ENCODE assay signal across 9 cellular contexts in genomic region chrY:13479828-13480227, GRCh38. TPM values are rescaled to one million over a fixed set of nuclear protein-coding genes. Genes with fewer than 3 reads are reported as not detected.
A peak's percentile ranks its signal among the peaks of the same experiment; 100 is the strongest.
DNase-seq lines count a peak whose midpoint lies in the region; ATAC-seq and TF ChIP-seq lines count a peak whose summit lies in the region.
"Had no signal": no experiment of that assay in that cellular context is flagged by ENCODE, and none has a peak within 500 bp of the region (broad histone marks: within the 10 kb centered on the region; RNA-seq: fewer than 3 reads in every experiment).

UTY (minus strand) TSS chrY:13480033; CDS start chrY:13479665, 368 bp downstream.

- no peaks in the 10 kb centered on the region for H3K9me3 ChIP-seq in testis

- H3K4me3 ChIP-seq in testis, result peak within 1 kb of the TSS; percentile 62 to 81

- no peaks in the 10 kb centered on the region for H3K9me3 Mint-ChIP-seq in activated T-cell treated with anti-CD3 and anti-CD28 coated beads, Interleukin-2, amount 50 U/mL, for 24 hours
- no peaks in the 10 kb centered on the region for H3K9me3 Mint-ChIP-seq in activated naive CD8-positive, alpha-beta T cell treated with anti-CD3 and anti-CD28 coated beads, Interleukin-2, amount 50 U/mL, for 24 hours

- DNase-seq in activated T-cell treated with anti-CD3 and anti-CD28 coated beads for 4 hours (peak; percentile 41), NCI-H446 treated with DMSO at 0.1 percent for 48 hours (lab: John Stamatoyannopoulos, UW) (peak; percentile 27), medulla oblongata (ENCODE audit: extremely low spot score) (peak; percentile 95), testis (peak; percentile 95), COLO829 (ENCODE audit: low spot score) (no peak)
- no peak for DNase-seq in activated T-cell treated with anti-CD3 and anti-CD28 coated beads, Interleukin-2, amount 50 U/mL, for 24 hours
- peak; percentile 65 for DNase-seq in activated naive CD8-positive, alpha-beta T cell treated with anti-CD3 and anti-CD28 coated beads, Interleukin-2, amount 50 U/mL, for 24 hours

- TF ChIP-seq POLR2A in testis (IDR thresholded peaks at IDR 0.05), result peak; percentile 38

- peak within 1 kb of the TSS; percentile 89 to 93 for H3K27ac ChIP-seq in testis
- H3K27ac ChIP-seq: C4-2B had no signal

- 1 to 3% methylated on average over 6 to 18 of the region's 18 CpGs for WGBS in testis, 2 donors

- H3K36me3 Mint-ChIP-seq in activated T-cell treated with anti-CD3 and anti-CD28 coated beads, Interleukin-2, amount 50 U/mL, for 24 hours (ENCODE audit: low read depth), result no peaks in the 10 kb centered on the region
- peaks cover 16% of the 10 kb centered on the region for H3K36me3 Mint-ChIP-seq in activated naive CD8-positive, alpha-beta T cell treated with anti-CD3 and anti-CD28 coated beads, Interleukin-2, amount 50 U/mL, for 24 hours (ENCODE audit: low read depth)

- no peaks in the 10 kb centered on the region for H3K4me1 Mint-ChIP-seq in activated T-cell treated with anti-CD3 and anti-CD28 coated beads, Interleukin-2, amount 50 U/mL, for 24 hours (ENCODE audit: low read depth)
- H3K4me1 Mint-ChIP-seq in activated naive CD8-positive, alpha-beta T cell treated with anti-CD3 and anti-CD28 coated beads, Interleukin-2, amount 50 U/mL, for 24 hours, result peaks cover 29% of the 10 kb centered on the region

- no peak within 1 kb of the TSS for H3K4me3 Mint-ChIP-seq in activated T-cell treated with anti-CD3 and anti-CD28 coated beads, Interleukin-2, amount 50 U/mL, for 24 hours
- peak within 1 kb of the TSS; percentile 83 for H3K4me3 Mint-ChIP-seq in activated naive CD8-positive, alpha-beta T cell treated with anti-CD3 and anti-CD28 coated beads, Interleukin-2, amount 50 U/mL, for 24 hours

- H3K27me3 Mint-ChIP-seq in activated T-cell treated with anti-CD3 and anti-CD28 coated beads, Interleukin-2, amount 50 U/mL, for 24 hours, result no peaks in the 10 kb centered on the region
- no peaks in the 10 kb centered on the region for H3K27me3 Mint-ChIP-seq in activated naive CD8-positive, alpha-beta T cell treated with anti-CD3 and anti-CD28 coated beads, Interleukin-2, amount 50 U/mL, for 24 hours

- TF ChIP-seq CTCF in testis (IDR thresholded peaks at IDR 0.05), result no peak

- no peaks in the 10 kb centered on the region for H3K4me1 ChIP-seq in testis

- intact Hi-C loops in testis (cut with DNase I; ENCODE audit: low total_unique reads), result no loop called here

- H3K27ac Mint-ChIP-seq in activated T-cell treated with anti-CD3 and anti-CD28 coated beads, Interleukin-2, amount 50 U/mL, for 24 hours, result no peak within 1 kb of the TSS
- H3K27ac Mint-ChIP-seq in activated naive CD8-positive, alpha-beta T cell treated with anti-CD3 and anti-CD28 coated beads, Interleukin-2, amount 50 U/mL, for 24 hours, result peak within 1 kb of the TSS; percentile 93

- peak; percentile 91 for ATAC-seq in activated naive CD8-positive, alpha-beta T cell treated with anti-CD3 and anti-CD28 coated beads, Interleukin-2, amount 50 U/mL, for 24 hours
- no peak for ATAC-seq in HG02840 (IDR thresholded peaks at IDR 0.05; ENCODE audit: low FRiP score, unreplicated experiment)

- no peaks in the 10 kb centered on the region for H3K36me3 ChIP-seq in testis (ENCODE audit: low read depth, missing control alignments)

- no peaks in the 10 kb centered on the region for H3K27me3 ChIP-seq in testis

RNA-seq across cellular contexts. Expression of gene UTY, which starts in this region (rescaled TPM):
- total RNA-seq in testis, result 10 to 100 TPM; 55.8 to 58.5 TPM
- 6.7 TPM for polyA plus RNA-seq in testis (ENCODE audit: insufficient read depth, low read depth, low replicate concordance)

Comparison
In these comparisons a context has a peak if more than half of its experiments do, and no peak if none do; other contexts are left out.
1. DNase-seq: peak in activated T-cell treated with anti-CD3 and anti-CD28 coated beads for 4 hours (single experiment), NCI-H446 treated with DMSO at 0.1 percent for 48 hours (single experiment), activated naive CD8-positive, alpha-beta T cell treated with anti-CD3 and anti-CD28 coated beads, Interleukin-2, amount 50 U/mL, for 24 hours (single experiment), medulla oblongata (single experiment) and testis (single experiment); none in activated T-cell treated with anti-CD3 and anti-CD28 coated beads, Interleukin-2, amount 50 U/mL, for 24 hours (single experiment) and COLO829 (single experiment).